ENCODE assay signal across 8 cellular contexts in genomic region chr7:107168233-107169119, GRCh38. TPM values are rescaled to one million over a fixed set of nuclear protein-coding genes. Genes with fewer than 3 reads are reported as not detected.
DNase-seq lines count a peak whose midpoint lies in the region; ATAC-seq lines count a peak whose summit lies in the region.

Gene HBP1, plus strand, starts transcription at chr7:107169003. Its CDS starts 10,891 bp downstream, at chr7:107179894.

- H3K9me3 ChIP-seq in effector memory CD4-positive, alpha-beta T cell (ENCODE audit: control insufficient read depth, low read length): no peaks in the 10 kb centered on the region

- H3K27ac ChIP-seq in effector memory CD4-positive, alpha-beta T cell (ENCODE audit: insufficient read depth, low read length, poor library complexity, severe bottlenecking): peak within 1 kb of the TSS; percentile 99

- H3K27me3 ChIP-seq in effector memory CD4-positive, alpha-beta T cell (replicated peaks; ENCODE audit: control insufficient read depth, insufficient read depth, low read length, poor library complexity, severe bottlenecking): no peaks in the 10 kb centered on the region

- peaks cover 3% of the 10 kb centered on the region for H3K4me1 ChIP-seq in effector memory CD4-positive, alpha-beta T cell (ENCODE audit: control insufficient read depth, insufficient read depth, low read length, poor library complexity, severe bottlenecking)

- peak; percentile 85 for ATAC-seq in GM21360 (IDR thresholded peaks at IDR 0.05; ENCODE audit: unreplicated experiment)

- peak within 1 kb of the TSS; percentile 97 for H3K4me3 ChIP-seq in effector memory CD4-positive, alpha-beta T cell (ENCODE audit: insufficient read depth, low read depth, low read length, poor library complexity, severe bottlenecking)

- peaks cover 9% of the 10 kb centered on the region for H3K36me3 ChIP-seq in effector memory CD4-positive, alpha-beta T cell (ENCODE audit: control insufficient read depth, insufficient read depth, low read length)

- DNase-seq in CMK (ENCODE audit: low read depth): peak; percentile 97
- DNase-seq in HT1080 (ENCODE audit: low read depth): peak; percentile 100
- DNase-seq in NOMO-1 treated with DMSO at 0.1 percent for 48 hours (lab: John Stamatoyannopoulos, UW; ENCODE audit: unreplicated experiment): peak; percentile 95
- peak; percentile 96 to 98 for DNase-seq in activated CD8-positive, alpha-beta memory T cell treated with anti-CD3 and anti-CD28 coated beads for 4 hours (ENCODE audit: low read depth in 2 of 2)
- peak; percentile 96 to 99 (median 98) for DNase-seq in effector memory CD4-positive, alpha-beta T cell
- peak; percentile 100 for DNase-seq in lung microvascular endothelial cell (ENCODE audit: low read depth in 2 of 2)
- peak; percentile 93 to 98 (median 96) for DNase-seq in stimulated activated CD4-positive, alpha-beta T cell treated with anti-CD3 and anti-CD28 coated beads, TNF-alpha, amount 100 ng/mL, for 48 hours (ENCODE audit: low read depth in 3 of 3)

RNA-seq across cellular contexts. Expression of gene HBP1, which starts in this region (rescaled TPM):
- total RNA-seq in HT1080 (2014; rRNA removed; shearing (Covaris generic)): 20.6 and 25.9 TPM in 2 replicates
- 29.6 and 39.3 TPM in 2 replicates for polyA plus RNA-seq in HT1080 (2015; cell fraction: cytosol; rRNA removed)
- polyA plus RNA-seq in HT1080 (2015; cell fraction: nucleus; rRNA removed): 62.1 and 64.7 TPM in 2 replicates
- total RNA-seq in lung microvascular endothelial cell: 131 and 174 TPM in 2 replicates

Comparison
In these comparisons a context has a peak if more than half of its experiments do, and no peak if none do; other contexts are left out.
1. Peak in every context shown above with its lines: DNase-seq, ATAC-seq, H3K4me3 ChIP-seq and H3K27ac ChIP-seq.